In the genomic region with DNA sequence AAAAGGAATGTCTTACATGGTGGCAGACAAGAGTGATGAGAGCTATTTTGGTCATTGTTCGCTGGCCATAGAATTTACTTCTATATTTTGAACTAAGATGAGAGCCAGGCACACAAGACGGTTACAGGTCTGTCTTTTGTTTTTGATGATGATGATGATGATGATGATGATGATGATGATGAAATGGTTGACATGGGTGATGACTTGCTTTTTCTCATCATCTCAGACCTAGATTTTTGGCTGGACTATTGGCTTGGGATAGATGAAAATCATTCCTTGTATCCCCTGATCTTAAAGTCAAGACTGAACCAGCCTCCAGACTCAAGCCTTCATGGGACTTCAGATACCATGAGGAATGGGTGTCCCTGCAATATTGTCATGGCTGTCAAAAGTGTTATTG, we compare ENCODE assay signal across 3 cellular contexts.
TF ChIP-seq lines count a peak whose summit lies in the region.
"Not testable (repeated sequence)": the region's sequence is repeated elsewhere in the genome, so short reads cannot be mapped to it uniquely, and the experiment has no call there.

No MANE protein-coding gene starts in this region.

TF ChIP-seq in HEK293, 187 proteins besides CTCF, POLR2A, EP300 and RAD21:
- TF ChIP-seq, protein P1, sequence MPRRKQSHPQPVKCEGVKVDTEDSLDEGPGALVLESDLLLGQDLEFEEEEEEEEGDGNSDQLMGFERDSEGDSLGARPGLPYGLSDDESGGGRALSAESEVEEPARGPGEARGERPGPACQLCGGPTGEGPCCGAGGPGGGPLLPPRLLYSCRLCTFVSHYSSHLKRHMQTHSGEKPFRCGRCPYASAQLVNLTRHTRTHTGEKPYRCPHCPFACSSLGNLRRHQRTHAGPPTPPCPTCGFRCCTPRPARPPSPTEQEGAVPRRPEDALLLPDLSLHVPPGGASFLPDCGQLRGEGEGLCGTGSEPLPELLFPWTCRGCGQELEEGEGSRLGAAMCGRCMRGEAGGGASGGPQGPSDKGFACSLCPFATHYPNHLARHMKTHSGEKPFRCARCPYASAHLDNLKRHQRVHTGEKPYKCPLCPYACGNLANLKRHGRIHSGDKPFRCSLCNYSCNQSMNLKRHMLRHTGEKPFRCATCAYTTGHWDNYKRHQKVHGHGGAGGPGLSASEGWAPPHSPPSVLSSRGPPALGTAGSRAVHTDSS (tag by site-specific recombination; IDR thresholded peaks at IDR 0.05) = peak; percentile 76

TF ChIP-seq in K562, 482 proteins besides CTCF, POLR2A, EP300 and RAD21:
- TF ChIP-seq, protein P2, sequence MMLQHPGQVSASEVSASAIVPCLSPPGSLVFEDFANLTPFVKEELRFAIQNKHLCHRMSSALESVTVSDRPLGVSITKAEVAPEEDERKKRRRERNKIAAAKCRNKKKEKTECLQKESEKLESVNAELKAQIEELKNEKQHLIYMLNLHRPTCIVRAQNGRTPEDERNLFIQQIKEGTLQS (IDR thresholded peaks at IDR 0.05) = peak; percentile 22; the same call in 1 of the 2 replicates
- TF ChIP-seq, protein P2 (CRISPR knock-in tag; conservative IDR thresholded peaks at IDR 0.05) = not testable (repeated sequence)

TF ChIP-seq in HepG2, 621 proteins besides CTCF, POLR2A, EP300 and RAD21:
- TF ChIP-seq CREB1 (IDR thresholded peaks at IDR 0.05) = peak; percentile 74
- TF ChIP-seq CREB1 (CRISPR knock-in tag; IDR thresholded peaks at IDR 0.05) = not testable (repeated sequence)
TF ChIP-seq in HepG2: peak in this region for 1; not testable (repeated sequence) for 620.
